ENCODE assay signal across 1 cellular context in genomic region chr10:24462889-24463552, GRCh38.
TF ChIP-seq lines count a peak whose summit lies in the region.

No MANE protein-coding gene starts in this region.

TF ChIP-seq in IMR-90, 13 proteins besides CTCF, POLR2A, EP300 and RAD21 (continued from another document):
- TF ChIP-seq ELK1 (IDR thresholded peaks at IDR 0.05; ENCODE audit: borderline replicate concordance, low read depth, low read length) (no peak), RCOR1 (IDR thresholded peaks at IDR 0.05; ENCODE audit: insufficient replicate concordance, low read length) (no peak), SMC3 (IDR thresholded peaks at IDR 0.05; ENCODE audit: low read depth, low read length) (no peak)
